ENCODE assay signal across 31 cellular contexts in genomic region chr18:56062931-56063330, GRCh38.
"Had no signal": no experiment of that assay in that cellular context is flagged by ENCODE, and none has a peak within 500 bp of the region (broad histone marks: within the 10 kb centered on the region; RNA-seq: fewer than 3 reads in every experiment).

No MANE protein-coding gene starts in this region.

- H2AFZ ChIP-seq: hepatocyte, neural progenitor cell, parathyroid adenoma had no signal

- H3K4me3 ChIP-seq: heart right ventricle, hepatocyte, left ventricle myocardium inferior, lung, neural progenitor cell, psoas muscle, right atrium auricular region, skin epidermis, stomach, testis, tibial artery, upper lobe of right lung had no signal

- H3K4me1 ChIP-seq: parathyroid adenoma, psoas muscle, stomach, testis, tibial artery, upper lobe of right lung had no signal

- H3K4me2 ChIP-seq: hepatocyte, neural progenitor cell had no signal

- H3K9ac ChIP-seq: neural progenitor cell, parathyroid adenoma had no signal

- H3K79me2 ChIP-seq: hepatocyte, parathyroid adenoma had no signal

- H3K27me3 ChIP-seq: heart right ventricle, hepatocyte, neural progenitor cell, neutrophil, right atrium auricular region, stomach, testis, tibial artery, upper lobe of right lung had no signal

- H3K27ac ChIP-seq: heart right ventricle, hepatocyte, left ventricle myocardium inferior, neural progenitor cell, neutrophil, parathyroid adenoma, psoas muscle, right atrium auricular region, skin epidermis, stomach, testis, tibial artery, upper lobe of right lung had no signal

- DNase-seq: heart right ventricle; islet precursor cell; kidney glomerular epithelial cell; left colon; left ventricle myocardium inferior; mesendoderm; naive B cell; natural killer cell; nephron progenitor cell; occipital lobe; psoas muscle; stimulated activated CD4-positive, alpha-beta T cell treated with anti-CD3 and anti-CD28 coated beads, Interleukin-12 subunit alpha, Interleukin-12 subunit beta, amount 100 ng/mL, for 4 hours; stimulated activated CD4-positive, alpha-beta T cell treated with anti-CD3 and anti-CD28 coated beads, Interleukin-15, amount 100 ng/mL, for 24 hours; stimulated activated CD4-positive, alpha-beta T cell treated with anti-CD3 and anti-CD28 coated beads, Interleukin-2, amount 100 ng/mL, for 24 hours; stimulated activated CD4-positive, alpha-beta T cell treated with anti-CD3 and anti-CD28 coated beads, Interleukin-4, amount 100 ng/mL, for 1 hour; stimulated activated naive B cell treated with anti-CD40 and anti-IgM and Interleukin-4, amounts not matched to agents 10 μg/mL and 1 μg/mL and 100 μg/mL, for 72 hours; stimulated activated naive CD8-positive, alpha-beta T cell treated with anti-CD3 and anti-CD28 coated beads, Interleukin-15, Interleukin-2, amounts not matched to agents 100 U/mL and 50 U/mL, for 24 hours; stomach; testis; tibial artery; trophoblast cell; upper lobe of right lung had no signal

- ATAC-seq: heart right ventricle; left colon; natural killer cell; psoas muscle; sciatic nerve; stimulated activated naive B cell treated with anti-CD40 and anti-IgM and Interleukin-4, amounts not matched to agents 10 μg/mL and 1 μg/mL and 100 μg/mL, for 72 hours; stimulated activated naive CD8-positive, alpha-beta T cell treated with anti-CD3 and anti-CD28 coated beads, Interleukin-15, Interleukin-2, amounts not matched to agents 100 U/mL and 50 U/mL, for 24 hours; upper lobe of right lung had no signal

- H3K36me3 ChIP-seq: heart right ventricle, left ventricle myocardium inferior, neural progenitor cell, neutrophil, right atrium auricular region, stomach, tibial artery, upper lobe of right lung had no signal

- FAIRE-seq: urothelium cell line had no signal

- H3K9me3 ChIP-seq: heart right ventricle, left ventricle myocardium inferior, neutrophil, psoas muscle, right atrium auricular region, stomach, testis, tibial artery, upper lobe of right lung had no signal
